ENCODE assay signal across 12 cellular contexts in the genomic region with DNA sequence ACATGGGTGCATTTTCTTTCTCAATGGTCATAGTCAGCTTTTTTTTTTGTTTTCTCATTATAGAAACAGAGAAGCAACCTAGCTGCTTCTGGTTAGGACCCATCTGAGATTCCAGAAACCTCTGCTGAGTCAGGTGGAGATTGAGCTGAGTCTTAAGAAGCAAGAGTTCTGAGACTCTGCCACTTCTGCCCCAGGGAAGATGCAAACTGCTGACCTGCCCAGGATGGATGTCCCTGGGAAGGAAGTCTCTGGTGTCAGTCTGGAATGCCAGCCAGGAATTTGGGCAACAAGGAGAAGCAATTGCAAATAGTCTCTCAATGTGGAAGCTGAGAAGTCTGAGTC.
A peak's percentile ranks its signal among the peaks of the same experiment; 100 is the strongest.
DNase-seq lines count a peak whose midpoint lies in the region; ATAC-seq and TF ChIP-seq lines count a peak whose summit lies in the region.
"Had no signal": no experiment of that assay in that cellular context is flagged by ENCODE, and none has a peak within 500 bp of the region (broad histone marks: within the 10 kb centered on the region; RNA-seq: fewer than 3 reads in every experiment).

No MANE protein-coding gene starts in this region.

- H3K27ac Mint-ChIP-seq in CD4-positive, alpha-beta T cell = no peak overlapping the region
- H3K27ac Mint-ChIP-seq in activated T-cell treated with anti-CD3 and anti-CD28 coated beads, Interleukin-2, amount 50 U/mL, for 24 hours = no peak overlapping the region
- H3K27ac Mint-ChIP-seq: B cell had no signal

- CTCF ChIA-PET in CD4-positive, alpha-beta T cell (lab: Charles Lee) = interaction anchor here (1.6 kb wide), 1 partner anchor 26 kb away, joined by 4 read pairs; no protein-coding TSS in a partner anchor

- H3K4me1 ChIP-seq in GM23248 (ENCODE audit: insufficient read depth) (peaks cover 45% of the 10 kb centered on the region), Loucy (ENCODE audit: insufficient read depth, low read length, poor library complexity, severe bottlenecking) (peaks cover 19% of the 10 kb centered on the region), mucosa of rectum (ENCODE audit: control insufficient read depth in 2 of 2, insufficient read depth in 2 of 2, low read length in 2 of 2) (peaks cover 5% of the 10 kb centered on the region in 2 donors)
- H3K4me1 ChIP-seq: prostate gland had no signal

- H3K9me2 ChIP-seq in GM23248 (ENCODE audit: insufficient read depth) = no peaks in the 10 kb centered on the region
- H3K9me2 ChIP-seq in Loucy (replicated peaks; ENCODE audit: low read depth, low read length) = no peaks in the 10 kb centered on the region

- H3K9me3 ChIP-seq in GM23248 (ENCODE audit: low read depth) (no peaks in the 10 kb centered on the region), Loucy (ENCODE audit: insufficient read depth, low read depth, low read length) (no peaks in the 10 kb centered on the region), mucosa of rectum (ENCODE audit: control insufficient read depth in 2 of 2, low read length in 2 of 2) (no peaks in the 10 kb centered on the region)
- no peaks in the 10 kb centered on the region for H3K9me3 ChIP-seq in CD4-positive, alpha-beta T cell (ENCODE audit: control insufficient read depth, low read length)
- H3K9me3 ChIP-seq: prostate gland, tibial nerve had no signal

- TF ChIP-seq CTCF in Loucy (conservative IDR thresholded peaks at IDR 0.05; ENCODE audit: low read length) = no peak
- TF ChIP-seq CTCF in CD4-positive, alpha-beta T cell (IDR thresholded peaks at IDR 0.05) = no peak

- DNase-seq in GM23248 (peak; percentile 53), germinal center (ENCODE audit: low spot score) (no peak)
- no peak for DNase-seq in CD4-positive, alpha-beta T cell
- DNase-seq in activated T-cell treated with anti-CD3 and anti-CD28 coated beads, Interleukin-2, amount 50 U/mL, for 24 hours = no peak
- no peak for DNase-seq in activated effector memory CD4-positive, alpha-beta T cell treated with Interleukin-2 at 50 U/mL for 16 hours
- DNase-seq: activated naive CD4-positive, alpha-beta T cell treated with anti-CD3 and anti-CD28 coated beads, Interleukin-2, amount 50 U/mL, for 16 hours had no signal

- H3K4me3 Mint-ChIP-seq in CD4-positive, alpha-beta T cell = no peak overlapping the region
- H3K4me3 Mint-ChIP-seq in activated T-cell treated with anti-CD3 and anti-CD28 coated beads, Interleukin-2, amount 50 U/mL, for 24 hours = no peak overlapping the region
- H3K4me3 Mint-ChIP-seq: B cell had no signal

- H3K4me3 ChIP-seq in GM23248 (no peak overlapping the region), Loucy (ENCODE audit: low read length, poor library complexity, severe bottlenecking) (no peak overlapping the region), mucosa of rectum (ENCODE audit: low read length in 2 of 2) (no peak overlapping the region)
- H3K4me3 ChIP-seq: prostate gland, tibial nerve had no signal

- H3K4me2 ChIP-seq in GM23248 (ENCODE audit: unreplicated experiment) (peak overlapping the region; percentile 34), Loucy (ENCODE audit: low read depth, low read length, poor library complexity, severe bottlenecking) (no peak overlapping the region)

- no peaks in the 10 kb centered on the region for H3K27me3 Mint-ChIP-seq in CD4-positive, alpha-beta T cell
- H3K27me3 Mint-ChIP-seq in activated T-cell treated with anti-CD3 and anti-CD28 coated beads, Interleukin-2, amount 50 U/mL, for 24 hours = no peaks in the 10 kb centered on the region
- H3K27me3 Mint-ChIP-seq: B cell had no signal

- no peaks in the 10 kb centered on the region for H3K36me3 Mint-ChIP-seq in CD4-positive, alpha-beta T cell (ENCODE audit: low read depth)
- no peaks in the 10 kb centered on the region for H3K36me3 Mint-ChIP-seq in activated T-cell treated with anti-CD3 and anti-CD28 coated beads, Interleukin-2, amount 50 U/mL, for 24 hours (ENCODE audit: low read depth)

- H3K36me3 ChIP-seq in GM23248 (ENCODE audit: low read depth) (no peaks in the 10 kb centered on the region), Loucy (ENCODE audit: insufficient read depth, low read length) (no peaks in the 10 kb centered on the region), mucosa of rectum (ENCODE audit: control insufficient read depth in 2 of 2, insufficient read depth in 2 of 2, low read length in 2 of 2) (no peaks in the 10 kb centered on the region)
- H3K36me3 ChIP-seq: prostate gland, tibial nerve had no signal

- POLR2A ChIA-PET in CD4-positive, alpha-beta T cell (lab: Charles Lee) = interaction anchor here (0.9 to 2.3 kb wide), 5 partner anchors 11 to 103 kb away, joined by 3 to 8 read pairs (median 3); no protein-coding TSS in a partner anchor

- peak; percentile 68 for ATAC-seq in GM18498 (IDR thresholded peaks at IDR 0.05; ENCODE audit: unreplicated experiment)
- no peak for ATAC-seq in CD4-positive, alpha-beta T cell (ENCODE audit: poor library complexity)

- H4K20me1 ChIP-seq in GM23248 (ENCODE audit: insufficient read depth) = no peaks in the 10 kb centered on the region
- no peaks in the 10 kb centered on the region for H4K20me1 ChIP-seq in Loucy (ENCODE audit: insufficient read depth, low read length, poor library complexity, severe bottlenecking)

- H3K27ac ChIP-seq in GM23248 (peak overlapping the region; percentile 5; the same call in 1 of the 2 replicates), mucosa of rectum (ENCODE audit: low read depth in 2 of 2, low read length in 2 of 2) (peak overlapping the region; percentile 4 to 57)
- H3K27ac ChIP-seq in CD4-positive, alpha-beta T cell (ENCODE audit: low read depth, low read length) = no peak overlapping the region
- H3K27ac ChIP-seq: prostate gland, tibial nerve had no signal

- intact Hi-C loops in CD4-positive, alpha-beta T cell (cut with DNase I, micrococcal nuclease) = no loop called here

- H3K4me1 Mint-ChIP-seq in CD4-positive, alpha-beta T cell (ENCODE audit: low read depth) = peaks cover 71% of the 10 kb centered on the region
- H3K4me1 Mint-ChIP-seq in activated T-cell treated with anti-CD3 and anti-CD28 coated beads, Interleukin-2, amount 50 U/mL, for 24 hours (ENCODE audit: low read depth) = peaks cover 31% of the 10 kb centered on the region

- H3K27me3 ChIP-seq in GM23248 (replicated peaks; ENCODE audit: insufficient read depth) = no peaks in the 10 kb centered on the region
- no peaks in the 10 kb centered on the region for H3K27me3 ChIP-seq in Loucy (ENCODE audit: insufficient read depth, low read length, poor library complexity, severe bottlenecking)
- no peaks in the 10 kb centered on the region for H3K27me3 ChIP-seq in mucosa of rectum (ENCODE audit: control insufficient read depth in 2 of 2, insufficient read depth in 2 of 2, low read length in 2 of 2)
- no peaks in the 10 kb centered on the region for H3K27me3 ChIP-seq in CD4-positive, alpha-beta T cell (ENCODE audit: control insufficient read depth, insufficient read depth, low read length)
- H3K27me3 ChIP-seq: tibial nerve had no signal

- no peak overlapping the region for H2AFZ ChIP-seq in GM23248
- H2AFZ ChIP-seq in Loucy (ENCODE audit: low read length) = peak overlapping the region; percentile 54

- H3K9me3 Mint-ChIP-seq in CD4-positive, alpha-beta T cell = no peaks in the 10 kb centered on the region
- no peaks in the 10 kb centered on the region for H3K9me3 Mint-ChIP-seq in activated T-cell treated with anti-CD3 and anti-CD28 coated beads, Interleukin-2, amount 50 U/mL, for 24 hours

- H3F3A ChIP-seq in GM23248 (ENCODE audit: insufficient read depth) (peaks cover 45% of the 10 kb centered on the region), Loucy (ENCODE audit: low read depth) (no peaks in the 10 kb centered on the region)

- H3K9ac ChIP-seq in GM23248 = no peak overlapping the region
- no peak overlapping the region for H3K9ac ChIP-seq in Loucy (ENCODE audit: low read depth, low read length, poor library complexity, severe bottlenecking)
- no peak overlapping the region for H3K9ac ChIP-seq in mucosa of rectum (ENCODE audit: low read depth in 1 of 2, low read length in 2 of 2)

- H3K79me2 ChIP-seq in GM23248 (ENCODE audit: insufficient read depth) (no peaks in the 10 kb centered on the region), Loucy (ENCODE audit: insufficient read depth, low read length) (no peaks in the 10 kb centered on the region)

- in situ Hi-C loops in GM23248 (cut with MboI) = no loop called here
